In genomic region chr21:36589352-36589971, GRCh38 we compare ENCODE assay signal across 8 cellular contexts.
DNase-seq lines count a peak whose midpoint lies in the region; ATAC-seq, FAIRE-seq and TF ChIP-seq lines count a peak whose summit lies in the region.

No MANE protein-coding gene starts in this region.

- H3K27ac ChIP-seq in pancreas: no peak overlapping the region

- WGBS in pancreas, 2 donors: 16 to 25% methylated on average over 10 of the region's 10 CpGs

- no peak for TF ChIP-seq POLR2A in H54 (IDR thresholded peaks at IDR 0.05; ENCODE audit: low read depth, low read length)

- peak; percentile 45 for ATAC-seq in esophagus mucosa
- ATAC-seq in pancreas: peak; percentile 78 to 90 (median 84)
- ATAC-seq in HG03354 (IDR thresholded peaks at IDR 0.05; ENCODE audit: poor library complexity, severe bottlenecking, unreplicated experiment): no peak

- intact Hi-C loops in pancreas (cut with DNase I): no loop called here

- no peak overlapping the region for H3K4me3 ChIP-seq in pancreas

- TF ChIP-seq CTCF in pancreas (IDR thresholded peaks at IDR 0.05): peak; percentile 23 to 47 (median 40)

- no peaks in the 10 kb centered on the region for H3K27me3 ChIP-seq in pancreas

- H3K9me3 ChIP-seq in pancreas: no peaks in the 10 kb centered on the region

- DNase-seq in COLO668 (lab: John Stamatoyannopoulos, UW; ENCODE audit: unreplicated experiment) (peak; percentile 28), H54 (ENCODE audit: insufficient read length, low spot score) (peak; percentile 58), RKO (ENCODE audit: low spot score) (peak; percentile 31), pancreas (peak; percentile 38 to 85 (median 72)), NCI-H1105 (lab: John Stamatoyannopoulos, UW) (no peak), NCI-H2171 (lab: John Stamatoyannopoulos, UW) (no peak)

- no peaks in the 10 kb centered on the region for H3K36me3 ChIP-seq in pancreas

- FAIRE-seq in H54 (lab: Jason Lieb, UNC) (no peak), pancreas (lab: Jason Lieb, UNC) (no peak)

- H3K4me1 ChIP-seq in pancreas: no peaks in the 10 kb centered on the region

Comparison
In these comparisons a context has a peak if more than half of its experiments do, and no peak if none do; other contexts are left out.
1. DNase-seq: peak in COLO668 (single experiment), H54 (single experiment), RKO (single experiment) and pancreas (6 of 6); none in NCI-H1105 (single experiment) and NCI-H2171 (single experiment).